Comparison of ENCODE assay signal across 13 cellular contexts in genomic region chr1:108080448-108080847, GRCh38.
DNase-seq lines count a peak whose midpoint lies in the region; ATAC-seq and TF ChIP-seq lines count a peak whose summit lies in the region.
"Had no signal": no experiment of that assay in that cellular context is flagged by ENCODE, and none has a peak within 500 bp of the region (broad histone marks: within the 10 kb centered on the region; RNA-seq: fewer than 3 reads in every experiment).

No MANE protein-coding gene starts in this region.

- TF ChIP-seq POLR2A in erythroblast (IDR thresholded peaks at IDR 0.05; ENCODE audit: low read length) = no peak

- peak overlapping the region; percentile 41 for H3K27ac ChIP-seq in CD8-positive, alpha-beta T cell (ENCODE audit: low read depth, low read length)
- no peak overlapping the region for H3K27ac ChIP-seq in neuronal stem cell (replicated peaks; ENCODE audit: low read length)
- H3K27ac ChIP-seq: adrenal gland had no signal

- H4K8ac ChIP-seq in neuronal stem cell (ENCODE audit: low read depth, low read length) = no peak overlapping the region

- CTCF ChIA-PET in CD8-positive, alpha-beta T cell (lab: Charles Lee) = interaction anchor here (0.7 to 1.7 kb wide), 3 partner anchors 45 to 298 kb away, joined by 3 to 8 read pairs (median 4); no protein-coding TSS in a partner anchor
- CTCF ChIA-PET in activated B cell treated with CpG ODN at 0.5 μM for 24 hours (lab: Charles Lee) = no interaction called here

- H3K9me3 Mint-ChIP-seq in CD8-positive, alpha-beta T cell = no peaks in the 10 kb centered on the region
- no peaks in the 10 kb centered on the region for H3K9me3 Mint-ChIP-seq in activated B cell treated with CpG ODN at 0.5 μM for 24 hours
- H3K9me3 Mint-ChIP-seq in activated naive CD8-positive, alpha-beta T cell treated with anti-CD3 and anti-CD28 coated beads for 36 hours = peaks cover 6% of the 10 kb centered on the region

- no peak overlapping the region for H2AK5ac ChIP-seq in neuronal stem cell (ENCODE audit: low read depth, low read length)

- no peak overlapping the region for H3K4ac ChIP-seq in neuronal stem cell (ENCODE audit: low read length)

- no peaks in the 10 kb centered on the region for H3K36me3 ChIP-seq in CD8-positive, alpha-beta T cell (ENCODE audit: insufficient read depth, low read length)
- no peaks in the 10 kb centered on the region for H3K36me3 ChIP-seq in neuronal stem cell (replicated peaks in 1 of 2; ENCODE audit: control insufficient read depth in 2 of 2, insufficient read depth in 2 of 2, low read length in 2 of 2)
- H3K36me3 ChIP-seq: adrenal gland had no signal

- H3K9me3 ChIP-seq in CD8-positive, alpha-beta T cell (ENCODE audit: low read length) = no peaks in the 10 kb centered on the region
- no peaks in the 10 kb centered on the region for H3K9me3 ChIP-seq in neuronal stem cell (replicated peaks in 1 of 2; ENCODE audit: control insufficient read depth in 2 of 2, insufficient read depth in 1 of 2, low read depth in 1 of 2, low read length in 2 of 2)
- H3K9me3 ChIP-seq: adrenal gland had no signal

- no peak overlapping the region for H2BK120ac ChIP-seq in neuronal stem cell (ENCODE audit: low read depth, low read length)

- H2BK15ac ChIP-seq in neuronal stem cell (ENCODE audit: low read length) = no peak overlapping the region

- peak overlapping the region; percentile 89 for H3K27ac Mint-ChIP-seq in CD8-positive, alpha-beta T cell
- peak overlapping the region; percentile 26 for H3K27ac Mint-ChIP-seq in activated B cell treated with CpG ODN at 0.5 μM for 24 hours
- peak overlapping the region; percentile 85 for H3K27ac Mint-ChIP-seq in activated naive CD8-positive, alpha-beta T cell treated with anti-CD3 and anti-CD28 coated beads for 36 hours

- peak in 5 of 7 experiments; percentile 9 to 55 (median 19) for DNase-seq in CD8-positive, alpha-beta T cell
- DNase-seq in activated B cell treated with CpG ODN at 0.5 μM for 24 hours (no peak), erythroblast (lab: John Stamatoyannopoulos, UW) (no peak), neuronal stem cell (ENCODE audit: low spot score) (no peak), DMS79 treated with DMSO at 0.1 percent for 48 hours (lab: John Stamatoyannopoulos, UW) (no peak)
- DNase-seq in activated naive CD8-positive, alpha-beta T cell treated with anti-CD3 and anti-CD28 coated beads for 36 hours = peak; percentile 52
- DNase-seq in stimulated activated CD8-positive, alpha-beta memory T cell treated with anti-CD3 and anti-CD28 coated beads, Interleukin-15, amount 100 ng/mL, for 1 hour (ENCODE audit: low read depth) = peak; percentile 4
- DNase-seq: adrenal gland, C1 segment of cervical spinal cord, H7, SHP77 treated with DMSO at 0.1 percent for 48 hours had no signal

- POLR2A ChIA-PET in CD8-positive, alpha-beta T cell (lab: Charles Lee) = interaction anchor here (0.8 kb wide), 1 partner anchor 96 kb away, joined by 3 read pairs; no protein-coding TSS in a partner anchor
- POLR2A ChIA-PET in activated B cell treated with CpG ODN at 0.5 μM for 24 hours (lab: Charles Lee) = interaction anchor here (0.7 to 0.9 kb wide), 2 partner anchors 35 to 117 kb away, joined by 3 read pairs; no protein-coding TSS in a partner anchor

- no peak for TF ChIP-seq CTCF in CD8-positive, alpha-beta T cell (IDR thresholded peaks at IDR 0.05)
- no peak for TF ChIP-seq CTCF in activated B cell treated with CpG ODN at 0.5 μM for 24 hours (IDR thresholded peaks at IDR 0.05)

- no peak overlapping the region for H3K23ac ChIP-seq in neuronal stem cell (ENCODE audit: low read depth, low read length, poor library complexity)

- ATAC-seq in CD8-positive, alpha-beta T cell = peak; percentile 42
- ATAC-seq in activated B cell treated with CpG ODN at 0.5 μM for 24 hours (ENCODE audit: low read depth) (no peak), HG02678 (IDR thresholded peaks at IDR 0.05; ENCODE audit: unreplicated experiment) (no peak)

- no peak overlapping the region for H3K18ac ChIP-seq in neuronal stem cell (ENCODE audit: low read length)

- H3K9ac ChIP-seq in neuronal stem cell (ENCODE audit: low read depth, low read length, poor library complexity) = no peak overlapping the region

- no peaks in the 10 kb centered on the region for H3K36me3 Mint-ChIP-seq in CD8-positive, alpha-beta T cell
- H3K36me3 Mint-ChIP-seq in activated B cell treated with CpG ODN at 0.5 μM for 24 hours (ENCODE audit: low read depth) = no peaks in the 10 kb centered on the region
- H3K36me3 Mint-ChIP-seq in activated naive CD8-positive, alpha-beta T cell treated with anti-CD3 and anti-CD28 coated beads for 36 hours = peaks cover 11% of the 10 kb centered on the region

- H3K27me3 ChIP-seq in CD8-positive, alpha-beta T cell (ENCODE audit: insufficient read depth, low read length) = no peaks in the 10 kb centered on the region
- no peaks in the 10 kb centered on the region for H3K27me3 ChIP-seq in neuronal stem cell (ENCODE audit: control insufficient read depth in 3 of 3, insufficient read depth in 3 of 3, low read depth in 1 of 3, low read length in 3 of 3)
- H3K27me3 ChIP-seq: adrenal gland had no signal

- peaks cover 74% of the 10 kb centered on the region for H3K4me1 ChIP-seq in CD8-positive, alpha-beta T cell (ENCODE audit: insufficient read depth, low read length)
- peaks cover 0 to 20% of the 10 kb centered on the region in 2 donors for H3K4me1 ChIP-seq in neuronal stem cell (ENCODE audit: control insufficient read depth in 2 of 2, insufficient read depth in 1 of 2, low read depth in 1 of 2, low read length in 2 of 2)
- H3K4me1 ChIP-seq: adrenal gland had no signal

- no peak overlapping the region for H3K14ac ChIP-seq in neuronal stem cell (ENCODE audit: low read length)

- no peak overlapping the region for H4K91ac ChIP-seq in neuronal stem cell (ENCODE audit: low read depth, low read length, poor library complexity)

- peak overlapping the region; percentile 49 for H3K4me3 Mint-ChIP-seq in CD8-positive, alpha-beta T cell
- H3K4me3 Mint-ChIP-seq in activated B cell treated with CpG ODN at 0.5 μM for 24 hours = no peak overlapping the region
- H3K4me3 Mint-ChIP-seq in activated naive CD8-positive, alpha-beta T cell treated with anti-CD3 and anti-CD28 coated beads for 36 hours = no peak overlapping the region

- no peak overlapping the region for H2AFZ ChIP-seq in neuronal stem cell (ENCODE audit: low read length)

- H2BK12ac ChIP-seq in neuronal stem cell (ENCODE audit: low read length) = no peak overlapping the region

- H3K4me3 ChIP-seq in CD8-positive, alpha-beta T cell (ENCODE audit: low read depth, low read length) = no peak overlapping the region
- no peak overlapping the region for H3K4me3 ChIP-seq in neuronal stem cell (ENCODE audit: low read length in 2 of 2)
- H3K4me3 ChIP-seq: adrenal gland, smooth muscle cell had no signal

- H3K4me2 ChIP-seq in neuronal stem cell (ENCODE audit: insufficient read depth, low read length, poor library complexity, severe bottlenecking) = no peak overlapping the region
- H3K4me2 ChIP-seq: smooth muscle cell had no signal

- peaks cover 2% of the 10 kb centered on the region for H3K79me1 ChIP-seq in neuronal stem cell (ENCODE audit: low read depth, low read length)

- H3K27me3 Mint-ChIP-seq in CD8-positive, alpha-beta T cell (ENCODE audit: low read depth) = no peaks in the 10 kb centered on the region
- no peaks in the 10 kb centered on the region for H3K27me3 Mint-ChIP-seq in activated B cell treated with CpG ODN at 0.5 μM for 24 hours
- no peaks in the 10 kb centered on the region for H3K27me3 Mint-ChIP-seq in activated naive CD8-positive, alpha-beta T cell treated with anti-CD3 and anti-CD28 coated beads for 36 hours

- intact Hi-C loops in CD8-positive, alpha-beta T cell (cut with DNase I, micrococcal nuclease) = loop anchor here in 1 of 2 experiments (5.0 kb wide), 1 partner anchor 248 kb away; no protein-coding TSS in a partner anchor
- intact Hi-C loops in activated B cell treated with CpG ODN at 0.5 μM for 24 hours (cut with micrococcal nuclease) = no loop called here

- no peak overlapping the region for H2BK5ac ChIP-seq in neuronal stem cell (ENCODE audit: low read length)

- peaks cover 76% of the 10 kb centered on the region for H3K4me1 Mint-ChIP-seq in CD8-positive, alpha-beta T cell (ENCODE audit: low read depth)
- H3K4me1 Mint-ChIP-seq in activated B cell treated with CpG ODN at 0.5 μM for 24 hours = peaks cover 60% of the 10 kb centered on the region
- peaks cover 59% of the 10 kb centered on the region for H3K4me1 Mint-ChIP-seq in activated naive CD8-positive, alpha-beta T cell treated with anti-CD3 and anti-CD28 coated beads for 36 hours

Comparison
In these comparisons a context has a peak if more than half of its experiments do, and no peak if none do; other contexts are left out.
1. DNase-seq: peak in CD8-positive, alpha-beta T cell (5 of 7), activated naive CD8-positive, alpha-beta T cell treated with anti-CD3 and anti-CD28 coated beads for 36 hours (single experiment) and stimulated activated CD8-positive, alpha-beta memory T cell treated with anti-CD3 and anti-CD28 coated beads, Interleukin-15, amount 100 ng/mL, for 1 hour (single experiment); none in activated B cell treated with CpG ODN at 0.5 μM for 24 hours (single experiment), erythroblast (0 of 2), neuronal stem cell (single experiment) and DMS79 treated with DMSO at 0.1 percent for 48 hours (single experiment).
2. H3K27ac Mint-ChIP-seq: peak in every context shown above with its lines; median percentile 89 in CD8-positive, alpha-beta T cell; 85 in activated naive CD8-positive, alpha-beta T cell treated with anti-CD3 and anti-CD28 coated beads for 36 hours; 26 in activated B cell treated with CpG ODN at 0.5 μM for 24 hours.